ENCODE assay signal across 1 cellular context in the genomic region with DNA sequence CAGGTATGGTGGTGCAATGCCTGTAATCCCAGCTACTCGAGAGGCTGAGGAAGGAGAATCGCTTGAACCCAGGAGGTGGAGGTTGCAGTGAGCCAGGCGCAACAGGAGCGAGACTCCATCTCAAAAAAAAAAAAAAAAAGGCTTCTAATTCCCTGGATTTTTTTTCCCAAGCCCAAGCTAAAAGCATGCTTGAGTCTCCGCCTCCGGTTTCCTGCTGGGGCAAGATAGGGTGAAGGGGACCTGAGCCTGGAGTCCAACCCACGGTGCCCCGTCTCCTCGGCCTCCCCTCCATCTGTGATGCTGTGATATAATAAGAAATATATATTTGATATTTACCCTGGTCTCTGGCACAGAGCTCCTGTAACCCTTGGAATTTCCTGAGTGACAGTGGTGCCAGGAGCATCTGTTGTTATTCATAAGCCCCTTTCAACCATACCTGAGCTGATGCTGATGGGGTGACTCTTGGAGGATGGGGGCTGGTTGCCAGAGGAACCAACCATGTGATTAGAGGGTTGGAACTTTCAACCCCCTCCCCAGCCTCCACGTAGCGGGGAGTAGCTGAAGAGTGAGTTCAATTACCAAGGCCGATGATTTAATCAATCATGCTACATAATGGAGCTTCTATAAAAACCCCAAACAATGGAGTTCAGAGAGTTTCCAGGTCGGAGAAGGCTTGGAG.
TF ChIP-seq lines count a peak whose summit lies in the region.

No MANE protein-coding gene starts in this region.

TF ChIP-seq in neural cell, 6 proteins besides CTCF, POLR2A, EP300 and RAD21 (continued from another document):
- TF ChIP-seq REST (IDR thresholded peaks at IDR 0.05; ENCODE audit: borderline replicate concordance): no peak
- no peak for TF ChIP-seq MXI1 (conservative IDR thresholded peaks at IDR 0.05; ENCODE audit: poor library complexity, severe bottlenecking)
- no peak for TF ChIP-seq EZH2 (IDR thresholded peaks at IDR 0.05; ENCODE audit: borderline replicate concordance, insufficient read depth, low read length, poor library complexity, severe bottlenecking)
